13 cellular contexts compared by ENCODE assay signal in genomic region chr6:24868765-24869164, GRCh38.
"Had no signal": no experiment of that assay in that cellular context is flagged by ENCODE, and none has a peak within 500 bp of the region (broad histone marks: within the 10 kb centered on the region; RNA-seq: fewer than 3 reads in every experiment).

No MANE protein-coding gene starts in this region.

- H3K9me3 ChIP-seq: breast epithelium, esophagus squamous epithelium, mucosa of descending colon, testis had no signal

- H3K4me3 ChIP-seq: breast epithelium, esophagus squamous epithelium, mucosa of descending colon, testis had no signal

- H3K27me3 ChIP-seq: breast epithelium, esophagus squamous epithelium, testis had no signal

- ATAC-seq: foreskin keratinocyte, left lobe of liver, mucosa of descending colon had no signal

- H3K9me3 Mint-ChIP-seq: stimulated activated naive CD8-positive, alpha-beta T cell treated with anti-CD3 and anti-CD28 coated beads, Interleukin-15, Interleukin-2, amounts not matched to agents 100 ng/mL and 50 ng/mL, for 24 hours had no signal

- H3K27me3 Mint-ChIP-seq: stimulated activated naive CD8-positive, alpha-beta T cell treated with anti-CD3 and anti-CD28 coated beads, Interleukin-15, Interleukin-2, amounts not matched to agents 100 ng/mL and 50 ng/mL, for 24 hours had no signal

- H3K27ac Mint-ChIP-seq: stimulated activated naive CD8-positive, alpha-beta T cell treated with anti-CD3 and anti-CD28 coated beads, Interleukin-15, Interleukin-2, amounts not matched to agents 100 ng/mL and 50 ng/mL, for 24 hours had no signal

- H3K27ac ChIP-seq: breast epithelium, esophagus squamous epithelium, foreskin keratinocyte, testis had no signal

- DNase-seq: activated CD4-positive, alpha-beta T cell treated with anti-CD3 and anti-CD28 coated beads, Interleukin-2, amount 50 U/mL, for 1 hour; activated gamma-delta T cell; activated T-cell treated with anti-CD3 and anti-CD28 coated beads, Interleukin-2, amount 50 U/mL, for 1 hour; esophagus squamous epithelium; foreskin keratinocyte; mammary epithelial cell; mucosa of descending colon; stimulated activated CD4-positive, alpha-beta T cell treated with anti-CD3 and anti-CD28 coated beads, Interleukin-12 subunit alpha, Interleukin-12 subunit beta, amount 100 ng/mL, for 4 hours; testis had no signal

- H3K4me3 Mint-ChIP-seq: stimulated activated naive CD8-positive, alpha-beta T cell treated with anti-CD3 and anti-CD28 coated beads, Interleukin-15, Interleukin-2, amounts not matched to agents 100 ng/mL and 50 ng/mL, for 24 hours had no signal

- H3K36me3 ChIP-seq: breast epithelium had no signal

- H3K4me1 ChIP-seq: breast epithelium, foreskin keratinocyte, testis had no signal

- FAIRE-seq: islet of Langerhans had no signal
